In genomic region chr3:16011376-16011775, GRCh38 we compare ENCODE assay signal across 19 cellular contexts.
DNase-seq lines count a peak whose midpoint lies in the region; ATAC-seq, FAIRE-seq and TF ChIP-seq lines count a peak whose summit lies in the region.
"Had no signal": no experiment of that assay in that cellular context is flagged by ENCODE, and none has a peak within 500 bp of the region (broad histone marks: within the 10 kb centered on the region; RNA-seq: fewer than 3 reads in every experiment).

No MANE protein-coding gene starts in this region.

- H3K9me3 ChIP-seq in Panc1 (ENCODE audit: control insufficient read depth, insufficient read depth, low read depth, low read length) = no peaks in the 10 kb centered on the region
- no peaks in the 10 kb centered on the region for H3K9me3 ChIP-seq in small intestine (ENCODE audit: control insufficient read depth, low read depth)

- H3K4me1 ChIP-seq in Panc1 (ENCODE audit: control insufficient read depth, insufficient read depth, low read length) (no peaks in the 10 kb centered on the region), small intestine (ENCODE audit: control insufficient read depth in 2 of 2, insufficient read depth in 1 of 2, low read depth in 1 of 2, low read length in 1 of 2) (no peaks in the 10 kb centered on the region)

- no TSS peak for BruUV-seq in Panc1 (replicated peaks; lab: Mats Ljungman, UMichigan)

- CTCF ChIA-PET in Panc1 (lab: Charles Lee) = no interaction called here

- H3K27me3 ChIP-seq in Panc1 (ENCODE audit: control insufficient read depth, insufficient read depth, low read length) (no peaks in the 10 kb centered on the region), small intestine (ENCODE audit: control insufficient read depth in 2 of 2, insufficient read depth in 2 of 2, low read length in 2 of 2) (no peaks in the 10 kb centered on the region)

- POLR2A ChIA-PET in Panc1 (lab: Charles Lee) = no interaction called here

- ATAC-seq in Panc1 = no peak
- ATAC-seq: GM23338, HepG2 had no signal

- no peak for TF ChIP-seq CTCF in Panc1 (IDR thresholded peaks at IDR 0.05)

- DNase-seq in EH (ENCODE audit: low read depth) = peak; percentile 45
- peak; percentile 45 for DNase-seq in HCEC 1CT
- peak; percentile 5 for DNase-seq in Panc1 (ENCODE audit: low read depth, low spot score)
- DNase-seq in iris pigment epithelial cell (ENCODE audit: low read depth) = peak; percentile 18
- DNase-seq in small intestine = no peak
- no peak for DNase-seq in cerebellum (ENCODE audit: low spot score)
- DNase-seq in C1 segment of cervical spinal cord (lab: John Stamatoyannopoulos, UW) = no peak
- no peak for DNase-seq in NK-92 (lab: John Stamatoyannopoulos, UW; ENCODE audit: unreplicated experiment)
- DNase-seq: CD4-positive, alpha-beta memory T cell; COR-L47; DMS153; DMS79 treated with DMSO at 0.1 percent for 48 hours; H7 had no signal

- H3K36me3 ChIP-seq in Panc1 (ENCODE audit: control insufficient read depth, insufficient read depth, low read length) (no peaks in the 10 kb centered on the region), small intestine (ENCODE audit: control insufficient read depth in 2 of 2, insufficient read depth in 2 of 2, low read length in 2 of 2) (no peaks in the 10 kb centered on the region)

- WGBS in small intestine, 3 donors = 81 to 82% (median 82%) methylated on average over 4 of the region's 4 CpGs

- FAIRE-seq in small intestine (lab: Jason Lieb, UNC) = no peak
- FAIRE-seq: D721Med, GM18507, HepG2, HTR-8/SVneo had no signal

- H3K27ac ChIP-seq in Panc1 (ENCODE audit: low read length) = no peak overlapping the region
- H3K27ac ChIP-seq in small intestine (ENCODE audit: low read depth in 1 of 2, low read length in 1 of 2) = no peak overlapping the region
- H3K27ac ChIP-seq: C4-2B had no signal

- no peak overlapping the region for H3K4me3 ChIP-seq in Panc1 (ENCODE audit: low read depth in 2 of 2, low read length in 2 of 2)
- no peak overlapping the region for H3K4me3 ChIP-seq in small intestine (ENCODE audit: low read depth in 1 of 2, low read length in 2 of 2)
- H3K4me3 ChIP-seq: GM23338 had no signal

- in situ Hi-C loops in Panc1 (cut with HindIII; ENCODE audit: low pct_unique_long_range_greater_than_20kb, low sequenced_read_pairs) = no loop called here

- intact Hi-C loops in Panc1 (cut with micrococcal nuclease; ENCODE audit: unreplicated experiment) = no loop called here

Comparison
In these comparisons a context has a peak if more than half of its experiments do, and no peak if none do; other contexts are left out.
1. DNase-seq: peak in EH (single experiment), HCEC 1CT (single experiment), Panc1 (single experiment) and iris pigment epithelial cell (single experiment); none in small intestine (single experiment), cerebellum (single experiment), C1 segment of cervical spinal cord (0 of 14) and NK-92 (single experiment).